In genomic region chr11:10607462-10607861, GRCh38 we compare ENCODE assay signal across 18 cellular contexts. TPM values are rescaled to one million over a fixed set of nuclear protein-coding genes. Genes with fewer than 3 reads are reported as not detected.
DNase-seq lines count a peak whose midpoint lies in the region; ATAC-seq and TF ChIP-seq lines count a peak whose summit lies in the region.
"Had no signal": no experiment of that assay in that cellular context is flagged by ENCODE, and none has a peak within 500 bp of the region (broad histone marks: within the 10 kb centered on the region; RNA-seq: fewer than 3 reads in every experiment).

No MANE protein-coding gene starts in this region.

- POLR2A ChIA-PET in A673 (lab: Charles Lee; ENCODE audit: low non-redundant PET), result no interaction called here

- H3K9me3 ChIP-seq in A673 (ENCODE audit: low read depth, low read length, poor library complexity, severe bottlenecking) (no peaks in the 10 kb centered on the region), adipocyte (ENCODE audit: control insufficient read depth, low read length) (no peaks in the 10 kb centered on the region), WERI-Rb-1 (ENCODE audit: severe bottlenecking) (no peaks in the 10 kb centered on the region)

- TF ChIP-seq CTCF in A673 (conservative IDR thresholded peaks at IDR 0.05; ENCODE audit: low read depth, low read length), result no peak
- TF ChIP-seq CTCF in WERI-Rb-1 (IDR thresholded peaks at IDR 0.05; ENCODE audit: low read depth, low read length), result no peak

- no peak for DNase-seq in A673 (ENCODE audit: low spot score)
- no peak for DNase-seq in adipocyte (ENCODE audit: low read depth)
- no peak for DNase-seq in left lobe of liver (ENCODE audit: low spot score)
- peak; percentile 27 for DNase-seq in pulmonary artery endothelial cell (ENCODE audit: low read depth, low spot score)
- DNase-seq in NCI-H187 (lab: John Stamatoyannopoulos, UW), result no peak
- no peak for DNase-seq in ACHN
- no peak for DNase-seq in RKO (ENCODE audit: low spot score)
- DNase-seq in WERI-Rb-1, result no peak
- DNase-seq: activated CD4-positive, alpha-beta T cell treated with anti-CD3 and anti-CD28 coated beads, Interleukin-2, amount 50 U/mL, for 48 hours; activated T-cell treated with anti-CD3 and anti-CD28 coated beads, Interleukin-2, amount 50 U/mL, for 72 hours; caudate nucleus; foreskin keratinocyte; mammary epithelial cell; NCI-H1417; right cardiac atrium; SW 1271 had no signal

- BruUV-seq in A673 (replicated peaks; lab: Mats Ljungman, UMichigan), result no TSS peak

- H3K4me3 ChIP-seq in A673 (ENCODE audit: low read depth, low read length, poor library complexity, severe bottlenecking) (no peak overlapping the region), adipocyte (ENCODE audit: low read length) (no peak overlapping the region), WERI-Rb-1 (ENCODE audit: low read depth, low read length) (no peak overlapping the region)
- H3K4me3 ChIP-seq: GM12878 had no signal

- H3K27ac ChIP-seq in A673 (ENCODE audit: low read depth, low read length, poor library complexity, severe bottlenecking) (peak overlapping the region; percentile 81), WERI-Rb-1 (no peak overlapping the region)
- H3K27ac ChIP-seq: foreskin keratinocyte, RWPE1 had no signal

- H3K4me1 ChIP-seq in A673 (ENCODE audit: insufficient read depth, low read length, poor library complexity, severe bottlenecking) (peaks cover 25% of the 10 kb centered on the region), adipocyte (ENCODE audit: control insufficient read depth, insufficient read depth, low read length) (peaks cover 49% of the 10 kb centered on the region)

- CTCF ChIA-PET in A673 (lab: Charles Lee), result no interaction called here

- peak overlapping the region; percentile 80 for H3K9ac ChIP-seq in adipocyte (ENCODE audit: low read length)

- intact Hi-C loops in A673 (cut with micrococcal nuclease; ENCODE audit: unreplicated experiment), result no loop called here

- H3K27me3 ChIP-seq in A673 (replicated peaks; ENCODE audit: insufficient read depth, low read depth, low read length, poor library complexity) (no peaks in the 10 kb centered on the region), adipocyte (replicated peaks; ENCODE audit: control insufficient read depth, insufficient read depth, low read length) (no peaks in the 10 kb centered on the region), WERI-Rb-1 (ENCODE audit: insufficient read depth, low read depth, severe bottlenecking) (no peaks in the 10 kb centered on the region)

- peak; percentile 27 for ATAC-seq in left lobe of liver
- ATAC-seq: foreskin keratinocyte, right cardiac atrium had no signal

- in situ Hi-C loops in ACHN (cut with HindIII; ENCODE audit: low pct_ligation_motif_present, low pct_unique_long_range_greater_than_20kb, low sequenced_read_pairs), result no loop called here

- H3K36me3 ChIP-seq in A673 (ENCODE audit: insufficient read depth, low read length, poor library complexity, severe bottlenecking), result no peaks in the 10 kb centered on the region
- peaks cover 71% of the 10 kb centered on the region for H3K36me3 ChIP-seq in adipocyte (ENCODE audit: control insufficient read depth, insufficient read depth, low read length, severe bottlenecking)
- no peaks in the 10 kb centered on the region for H3K36me3 ChIP-seq in WERI-Rb-1

RNA-seq across cellular contexts. Expression of gene LYVE1, which starts 39.0 kb away (rescaled TPM):
- total RNA-seq in A673 (2021) (0.11 and 0.15 TPM in 2 replicates), left lobe of liver (25.6 TPM), pulmonary artery endothelial cell (0.81 and 2.2 TPM in 2 replicates)
- total RNA-seq: activated T-cell treated with anti-CD3 and anti-CD28 coated beads, Interleukin-2, amount 50 U/mL, for 72 hours; foreskin keratinocyte; mammary epithelial cell had no signal
